ENCODE assay signal across 8 cellular contexts in the genomic region with DNA sequence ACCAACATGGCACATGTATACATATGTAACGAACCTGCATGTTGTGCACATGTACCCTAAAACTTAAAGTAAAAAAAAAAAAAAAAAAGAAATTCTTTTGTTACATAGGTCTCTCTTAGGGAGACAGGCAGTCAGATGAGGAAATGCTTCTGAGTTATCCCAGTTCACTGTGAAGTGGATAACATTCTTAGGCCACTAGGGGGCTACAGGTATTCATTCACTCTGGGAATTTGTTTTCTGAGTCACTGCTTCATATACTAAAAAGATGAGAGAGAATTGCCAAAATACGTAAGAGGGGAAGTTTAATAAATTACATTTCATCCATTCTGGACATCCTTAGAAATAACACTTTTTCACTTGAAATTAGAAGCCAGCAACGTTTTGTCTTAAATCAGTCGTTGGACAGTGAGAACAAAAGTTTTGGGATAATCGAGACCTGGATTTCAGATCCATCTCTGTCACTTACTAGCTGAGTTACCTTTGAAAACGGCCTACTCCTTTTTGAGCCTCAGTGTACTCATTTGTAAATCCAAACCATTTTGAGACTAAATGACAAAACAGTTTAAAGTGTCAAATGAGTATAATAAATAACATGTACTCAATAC.
DNase-seq lines count a peak whose midpoint lies in the region; ATAC-seq and TF ChIP-seq lines count a peak whose summit lies in the region.

No MANE protein-coding gene starts in this region.

- TF ChIP-seq CTCF in AG09309 (IDR thresholded peaks at IDR 0.05; ENCODE audit: control insufficient read depth, insufficient read depth, low read depth, low read length, missing control alignments) (peak; percentile 65), fibroblast of lung (conservative IDR thresholded peaks at IDR 0.05 in 1 of 2, IDR thresholded peaks at IDR 0.05 in 1 of 2; ENCODE audit: low read depth in 1 of 2, low read length in 2 of 2) (peak; percentile 58 to 77)

- no peaks in the 10 kb centered on the region for H4K20me1 ChIP-seq in fibroblast of lung (ENCODE audit: control insufficient read depth, extremely low read depth, insufficient read depth, low read length)

- H3K9me3 Mint-ChIP-seq in stimulated activated effector memory CD8-positive, alpha-beta T cell treated with anti-CD3 and anti-CD28 coated beads, Interleukin-12 subunit alpha, Interleukin-12 subunit beta, amount 100 ng/mL, for 72 hours: no peaks in the 10 kb centered on the region

- ATAC-seq in GM18858 (IDR thresholded peaks at IDR 0.05; ENCODE audit: unreplicated experiment) (peak; percentile 84), HG03521 (IDR thresholded peaks at IDR 0.05; ENCODE audit: unreplicated experiment) (peak; percentile 66)
- ATAC-seq in stimulated activated effector memory CD8-positive, alpha-beta T cell treated with anti-CD3 and anti-CD28 coated beads, Interleukin-12 subunit alpha, Interleukin-12 subunit beta, amount 100 ng/mL, for 72 hours: no peak

- H3K27me3 ChIP-seq in fibroblast of lung (ENCODE audit: control insufficient read depth, insufficient read depth, low read length) (no peaks in the 10 kb centered on the region), skeletal muscle satellite cell (ENCODE audit: control insufficient read depth, insufficient read depth, low read length) (no peaks in the 10 kb centered on the region)

- H3K36me3 Mint-ChIP-seq in stimulated activated effector memory CD8-positive, alpha-beta T cell treated with anti-CD3 and anti-CD28 coated beads, Interleukin-12 subunit alpha, Interleukin-12 subunit beta, amount 100 ng/mL, for 72 hours: no peaks in the 10 kb centered on the region

- H3K4me2 ChIP-seq in fibroblast of lung (ENCODE audit: extremely low read depth, insufficient read depth, low read length): peak overlapping the region; percentile 56
- peak overlapping the region; percentile 55 for H3K4me2 ChIP-seq in skeletal muscle satellite cell (ENCODE audit: low read length)

- DNase-seq in AG09309 (ENCODE audit: low read depth) (peak; percentile 48), RPMI7951 (ENCODE audit: low read depth) (peak; percentile 57), fibroblast of lung (ENCODE audit: low read depth in 2 of 2) (peak; percentile 65 to 77), NCI-H128 (lab: John Stamatoyannopoulos, UW; ENCODE audit: unreplicated experiment) (no peak)
- no peak for DNase-seq in stimulated activated effector memory CD8-positive, alpha-beta T cell treated with anti-CD3 and anti-CD28 coated beads, Interleukin-12 subunit alpha, Interleukin-12 subunit beta, amount 100 ng/mL, for 72 hours (ENCODE audit: low spot score in 2 of 2)

- H3K27ac ChIP-seq in fibroblast of lung (ENCODE audit: insufficient read depth, low read length): no peak overlapping the region

- no peaks in the 10 kb centered on the region for H3K4me1 Mint-ChIP-seq in stimulated activated effector memory CD8-positive, alpha-beta T cell treated with anti-CD3 and anti-CD28 coated beads, Interleukin-12 subunit alpha, Interleukin-12 subunit beta, amount 100 ng/mL, for 72 hours

- H3K9me3 ChIP-seq in fibroblast of lung (ENCODE audit: control insufficient read depth, insufficient read depth, low read depth, low read length): no peaks in the 10 kb centered on the region
- no peaks in the 10 kb centered on the region for H3K9me3 ChIP-seq in skeletal muscle satellite cell (replicated peaks; ENCODE audit: low read length)

- H3K4me1 ChIP-seq in fibroblast of lung (ENCODE audit: control insufficient read depth, extremely low read depth, insufficient read depth, low read length): peaks cover 11% of the 10 kb centered on the region
- peaks cover 28% of the 10 kb centered on the region for H3K4me1 ChIP-seq in skeletal muscle satellite cell (ENCODE audit: control insufficient read depth, insufficient read depth, low read length)

- H2AFZ ChIP-seq in fibroblast of lung (ENCODE audit: low read length): no peak overlapping the region

- no peak overlapping the region for H3K4me3 Mint-ChIP-seq in stimulated activated effector memory CD8-positive, alpha-beta T cell treated with anti-CD3 and anti-CD28 coated beads, Interleukin-12 subunit alpha, Interleukin-12 subunit beta, amount 100 ng/mL, for 72 hours

- H3K9ac ChIP-seq in fibroblast of lung (ENCODE audit: insufficient read depth, low read length) (no peak overlapping the region), skeletal muscle satellite cell (ENCODE audit: low read depth, low read length) (no peak overlapping the region)

- H3K4me3 ChIP-seq in AG09309 (ENCODE audit: control insufficient read depth, low read depth, low read length): no peak overlapping the region
- H3K4me3 ChIP-seq in fibroblast of lung (replicated peaks in 1 of 4; ENCODE audit: control extremely low read depth in 1 of 4, insufficient read depth in 1 of 4, low read depth in 3 of 4, low read length in 4 of 4): no peak overlapping the region
- H3K4me3 ChIP-seq in skeletal muscle satellite cell (ENCODE audit: low read length): no peak overlapping the region

- H3K27ac Mint-ChIP-seq in stimulated activated effector memory CD8-positive, alpha-beta T cell treated with anti-CD3 and anti-CD28 coated beads, Interleukin-12 subunit alpha, Interleukin-12 subunit beta, amount 100 ng/mL, for 72 hours: no peak overlapping the region

- H3K36me3 ChIP-seq in fibroblast of lung (ENCODE audit: control insufficient read depth, insufficient read depth, low read length) (no peaks in the 10 kb centered on the region), skeletal muscle satellite cell (ENCODE audit: insufficient read depth, low read length) (no peaks in the 10 kb centered on the region)

- H3K79me2 ChIP-seq in fibroblast of lung (ENCODE audit: control insufficient read depth, insufficient read depth, low read length): no peaks in the 10 kb centered on the region

Comparison
In these comparisons a context has a peak if more than half of its experiments do, and no peak if none do; other contexts are left out.
1. DNase-seq: peak in AG09309 (single experiment), RPMI7951 (single experiment) and fibroblast of lung (2 of 2); none in NCI-H128 (single experiment) and stimulated activated effector memory CD8-positive, alpha-beta T cell treated with anti-CD3 and anti-CD28 coated beads, Interleukin-12 subunit alpha, Interleukin-12 subunit beta, amount 100 ng/mL, for 72 hours (0 of 2).